Comparison of ENCODE assay signal across 1 cellular context in the genomic region with DNA sequence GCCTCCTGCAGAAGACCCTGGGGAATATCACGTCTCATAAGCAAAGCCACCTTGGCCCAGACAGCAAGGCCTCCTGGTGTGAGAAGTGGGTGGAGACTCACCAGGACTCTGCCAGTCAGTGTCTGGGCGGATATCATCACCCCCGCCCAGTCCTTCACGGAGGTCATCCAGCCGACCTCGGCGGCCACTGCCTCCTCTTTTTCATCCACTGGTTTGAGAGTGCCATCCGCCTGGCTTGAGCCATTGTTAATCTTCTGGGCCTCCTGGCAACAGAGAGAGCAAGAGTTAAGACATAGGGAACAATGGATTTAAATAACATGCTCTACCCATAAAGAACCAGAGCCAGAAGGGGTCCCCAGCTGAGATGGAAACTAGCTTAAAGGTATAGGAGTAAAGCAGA.
A peak's percentile ranks its signal among the peaks of the same experiment; 100 is the strongest.
TF ChIP-seq lines count a peak whose summit lies in the region.

No MANE protein-coding gene starts in this region.

TF ChIP-seq in HEK293, 187 proteins besides CTCF, POLR2A, EP300 and RAD21:
- TF ChIP-seq, protein P1, sequence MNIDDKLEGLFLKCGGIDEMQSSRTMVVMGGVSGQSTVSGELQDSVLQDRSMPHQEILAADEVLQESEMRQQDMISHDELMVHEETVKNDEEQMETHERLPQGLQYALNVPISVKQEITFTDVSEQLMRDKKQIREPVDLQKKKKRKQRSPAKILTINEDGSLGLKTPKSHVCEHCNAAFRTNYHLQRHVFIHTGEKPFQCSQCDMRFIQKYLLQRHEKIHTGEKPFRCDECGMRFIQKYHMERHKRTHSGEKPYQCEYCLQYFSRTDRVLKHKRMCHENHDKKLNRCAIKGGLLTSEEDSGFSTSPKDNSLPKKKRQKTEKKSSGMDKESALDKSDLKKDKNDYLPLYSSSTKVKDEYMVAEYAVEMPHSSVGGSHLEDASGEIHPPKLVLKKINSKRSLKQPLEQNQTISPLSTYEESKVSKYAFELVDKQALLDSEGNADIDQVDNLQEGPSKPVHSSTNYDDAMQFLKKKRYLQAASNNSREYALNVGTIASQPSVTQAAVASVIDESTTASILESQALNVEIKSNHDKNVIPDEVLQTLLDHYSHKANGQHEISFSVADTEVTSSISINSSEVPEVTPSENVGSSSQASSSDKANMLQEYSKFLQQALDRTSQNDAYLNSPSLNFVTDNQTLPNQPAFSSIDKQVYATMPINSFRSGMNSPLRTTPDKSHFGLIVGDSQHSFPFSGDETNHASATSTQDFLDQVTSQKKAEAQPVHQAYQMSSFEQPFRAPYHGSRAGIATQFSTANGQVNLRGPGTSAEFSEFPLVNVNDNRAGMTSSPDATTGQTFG (tag by site-specific recombination; IDR thresholded peaks at IDR 0.05; ENCODE audit: borderline replicate concordance), result no peak
- TF ChIP-seq SCRT1 (tag by site-specific recombination; IDR thresholded peaks at IDR 0.05; ENCODE audit: borderline replicate concordance) (no peak), ZNF2 (tag by site-specific recombination; IDR thresholded peaks at IDR 0.05) (no peak), BCL11A (tag by site-specific recombination; IDR thresholded peaks at IDR 0.05; ENCODE audit: low read depth) (no peak), ZFP37 (tag by site-specific recombination; IDR thresholded peaks at IDR 0.05) (no peak), ZSCAN16 (tag by site-specific recombination; IDR thresholded peaks at IDR 0.05) (no peak), HIC1 (tag by site-specific recombination; IDR thresholded peaks at IDR 0.05) (no peak), ZIC2 (tag by site-specific recombination; IDR thresholded peaks at IDR 0.05) (peak; percentile 48; the same call in 1 of the 2 replicates), ZNF473 (tag by site-specific recombination; IDR thresholded peaks at IDR 0.05) (no peak), ZSCAN23 (tag by site-specific recombination; IDR thresholded peaks at IDR 0.05) (no peak), EGR2 (tag by site-specific recombination; IDR thresholded peaks at IDR 0.05; ENCODE audit: low read depth) (0 out of 2 replicates have a peak, but pooled peaks have one; percentile 35), ZNF214 (tag by site-specific recombination; IDR thresholded peaks at IDR 0.05; ENCODE audit: borderline replicate concordance) (no peak), ZFP41 (tag by site-specific recombination; IDR thresholded peaks at IDR 0.05; ENCODE audit: borderline replicate concordance) (no peak), GLIS1 (tag by site-specific recombination; IDR thresholded peaks at IDR 0.05) (peak; percentile 58), ZNF768 (tag by site-specific recombination; IDR thresholded peaks at IDR 0.05) (no peak), ZNF26 (tag by site-specific recombination; IDR thresholded peaks at IDR 0.05) (no peak), ZNF830 (tag by site-specific recombination; IDR thresholded peaks at IDR 0.05; ENCODE audit: low read depth) (no peak), ZNF248 (tag by site-specific recombination; IDR thresholded peaks at IDR 0.05) (no peak), ZNF707 (tag by site-specific recombination; IDR thresholded peaks at IDR 0.05) (no peak), BCL6B (tag by site-specific recombination; IDR thresholded peaks at IDR 0.05) (no peak), ZXDB (tag by site-specific recombination; IDR thresholded peaks at IDR 0.05) (no peak), ZNF132 (tag by site-specific recombination; IDR thresholded peaks at IDR 0.05; ENCODE audit: borderline replicate concordance) (no peak)
- TF ChIP-seq, protein P2, sequence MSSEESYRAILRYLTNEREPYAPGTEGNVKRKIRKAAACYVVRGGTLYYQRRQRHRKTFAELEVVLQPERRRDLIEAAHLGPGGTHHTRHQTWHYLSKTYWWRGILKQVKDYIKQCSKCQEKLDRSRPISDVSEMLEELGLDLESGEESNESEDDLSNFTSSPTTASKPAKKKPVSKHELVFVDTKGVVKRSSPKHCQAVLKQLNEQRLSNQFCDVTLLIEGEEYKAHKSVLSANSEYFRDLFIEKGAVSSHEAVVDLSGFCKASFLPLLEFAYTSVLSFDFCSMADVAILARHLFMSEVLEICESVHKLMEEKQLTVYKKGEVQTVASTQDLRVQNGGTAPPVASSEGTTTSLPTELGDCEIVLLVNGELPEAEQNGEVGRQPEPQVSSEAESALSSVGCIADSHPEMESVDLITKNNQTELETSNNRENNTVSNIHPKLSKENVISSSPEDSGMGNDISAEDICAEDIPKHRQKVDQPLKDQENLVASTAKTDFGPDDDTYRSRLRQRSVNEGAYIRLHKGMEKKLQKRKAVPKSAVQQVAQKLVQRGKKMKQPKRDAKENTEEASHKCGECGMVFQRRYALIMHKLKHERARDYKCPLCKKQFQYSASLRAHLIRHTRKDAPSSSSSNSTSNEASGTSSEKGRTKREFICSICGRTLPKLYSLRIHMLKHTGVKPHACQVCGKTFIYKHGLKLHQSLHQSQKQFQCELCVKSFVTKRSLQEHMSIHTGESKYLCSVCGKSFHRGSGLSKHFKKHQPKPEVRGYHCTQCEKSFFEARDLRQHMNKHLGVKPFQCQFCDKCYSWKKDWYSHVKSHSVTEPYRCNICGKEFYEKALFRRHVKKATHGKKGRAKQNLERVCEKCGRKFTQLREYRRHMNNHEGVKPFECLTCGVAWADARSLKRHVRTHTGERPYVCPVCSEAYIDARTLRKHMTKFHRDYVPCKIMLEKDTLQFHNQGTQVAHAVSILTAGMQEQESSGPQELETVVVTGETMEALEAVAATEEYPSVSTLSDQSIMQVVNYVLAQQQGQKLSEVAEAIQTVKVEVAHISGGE (tag by site-specific recombination; conservative IDR thresholded peaks at IDR 0.05; ENCODE audit: low read depth), result no peak
